ENCODE assay signal across 12 cellular contexts in genomic region chr10:69703766-69704191, GRCh38.
DNase-seq lines count a peak whose midpoint lies in the region; TF ChIP-seq lines count a peak whose summit lies in the region.
"Had no signal": no experiment of that assay in that cellular context is flagged by ENCODE, and none has a peak within 500 bp of the region (broad histone marks: within the 10 kb centered on the region; RNA-seq: fewer than 3 reads in every experiment).

No MANE protein-coding gene starts in this region.

- peaks cover 2% of the 10 kb centered on the region for H3K27me3 ChIP-seq in kidney epithelial cell (ENCODE audit: control insufficient read depth, insufficient read depth, low read length)
- H3K27me3 ChIP-seq: right lobe of liver had no signal

- peaks cover 57% of the 10 kb centered on the region for H3K27me3 Mint-ChIP-seq in activated CD4-positive, alpha-beta memory T cell treated with anti-CD3 and anti-CD28 coated beads for 36 hours

- no peak overlapping the region for H3K27ac Mint-ChIP-seq in activated CD4-positive, alpha-beta memory T cell treated with anti-CD3 and anti-CD28 coated beads for 36 hours
- H3K27ac Mint-ChIP-seq: activated B cell treated with CpG ODN at 0.5 μM for 24 hours; CD8-positive, alpha-beta memory T cell had no signal

- TF ChIP-seq CTCF in AG10803 (conservative IDR thresholded peaks at IDR 0.05; ENCODE audit: low read length) (no peak), astrocyte of the spinal cord (IDR thresholded peaks at IDR 0.05; ENCODE audit: low read depth, low read length) (no peak), kidney epithelial cell (IDR thresholded peaks at IDR 0.05; ENCODE audit: insufficient read depth, low read length, poor library complexity, severe bottlenecking) (no peak)

- intact Hi-C loops in activated CD4-positive, alpha-beta memory T cell treated with anti-CD3 and anti-CD28 coated beads for 36 hours (cut with micrococcal nuclease): no loop called here

- peaks cover 13% of the 10 kb centered on the region for H3K9me3 Mint-ChIP-seq in activated CD4-positive, alpha-beta memory T cell treated with anti-CD3 and anti-CD28 coated beads for 36 hours

- in situ Hi-C loops in astrocyte of the spinal cord (cut with HindIII; ENCODE audit: low sequenced_read_pairs): no loop called here

- CTCF ChIA-PET in activated CD4-positive, alpha-beta memory T cell treated with anti-CD3 and anti-CD28 coated beads for 36 hours (lab: Charles Lee): no interaction called here

- peak; percentile 90 for DNase-seq in AG10803 (ENCODE audit: low read depth)
- peak; percentile 87 for DNase-seq in LHCN-M2 (ENCODE audit: low read depth)
- peak; percentile 79 for DNase-seq in astrocyte of the spinal cord (ENCODE audit: low read depth, low spot score)
- peak; percentile 41 for DNase-seq in kidney epithelial cell (ENCODE audit: low read depth)
- DNase-seq in activated CD4-positive, alpha-beta memory T cell treated with anti-CD3 and anti-CD28 coated beads for 36 hours: no peak
- DNase-seq in nucleus accumbens (lab: John Stamatoyannopoulos, UW): no peak
- no peak for DNase-seq in effector CD8-positive, alpha-beta T cell (lab: John Stamatoyannopoulos, UW)
- no peak for DNase-seq in SHP77 (lab: John Stamatoyannopoulos, UW)
- DNase-seq: activated B cell treated with CpG ODN at 0.5 μM for 24 hours; CD8-positive, alpha-beta memory T cell; NCI-H2171 treated with DMSO at 0.1 percent for 48 hours; right lobe of liver had no signal

- H3K4me3 Mint-ChIP-seq in activated CD4-positive, alpha-beta memory T cell treated with anti-CD3 and anti-CD28 coated beads for 36 hours: no peak overlapping the region
- H3K4me3 Mint-ChIP-seq: activated B cell treated with CpG ODN at 0.5 μM for 24 hours; CD8-positive, alpha-beta memory T cell had no signal

- POLR2A ChIA-PET in activated CD4-positive, alpha-beta memory T cell treated with anti-CD3 and anti-CD28 coated beads for 36 hours (lab: Charles Lee): no interaction called here

- peaks cover 7% of the 10 kb centered on the region for H3K36me3 Mint-ChIP-seq in activated CD4-positive, alpha-beta memory T cell treated with anti-CD3 and anti-CD28 coated beads for 36 hours

- peaks cover 4% of the 10 kb centered on the region for H3K4me1 Mint-ChIP-seq in activated CD4-positive, alpha-beta memory T cell treated with anti-CD3 and anti-CD28 coated beads for 36 hours (ENCODE audit: low read depth)
- H3K4me1 Mint-ChIP-seq: activated B cell treated with CpG ODN at 0.5 μM for 24 hours; CD8-positive, alpha-beta memory T cell had no signal

- H3K36me3 ChIP-seq in kidney epithelial cell (ENCODE audit: control insufficient read depth, insufficient read depth, low read length): no peaks in the 10 kb centered on the region
- H3K36me3 ChIP-seq: right lobe of liver had no signal

- no peak overlapping the region for H3K4me3 ChIP-seq in AG10803 (ENCODE audit: low read length)
- H3K4me3 ChIP-seq in astrocyte of the spinal cord (ENCODE audit: low read depth, low read length): no peak overlapping the region
- H3K4me3 ChIP-seq in kidney epithelial cell (ENCODE audit: low read depth, low read length): no peak overlapping the region
- H3K4me3 ChIP-seq: right lobe of liver had no signal

Comparison
In these comparisons a context has a peak if more than half of its experiments do, and no peak if none do; other contexts are left out.
1. DNase-seq: peak in AG10803 (single experiment), LHCN-M2 (single experiment), astrocyte of the spinal cord (single experiment) and kidney epithelial cell (single experiment); none in activated CD4-positive, alpha-beta memory T cell treated with anti-CD3 and anti-CD28 coated beads for 36 hours (single experiment), nucleus accumbens (0 of 56), effector CD8-positive, alpha-beta T cell (single experiment) and SHP77 (0 of 2).